1 cellular context compared by ENCODE assay signal in genomic region chr3:169658311-169658931, GRCh38.
TF ChIP-seq lines count a peak whose summit lies in the region.

No MANE protein-coding gene starts in this region.

TF ChIP-seq in H1, 55 proteins besides CTCF, POLR2A, EP300 and RAD21 (continued from another document):
- TF ChIP-seq, protein P1, sequence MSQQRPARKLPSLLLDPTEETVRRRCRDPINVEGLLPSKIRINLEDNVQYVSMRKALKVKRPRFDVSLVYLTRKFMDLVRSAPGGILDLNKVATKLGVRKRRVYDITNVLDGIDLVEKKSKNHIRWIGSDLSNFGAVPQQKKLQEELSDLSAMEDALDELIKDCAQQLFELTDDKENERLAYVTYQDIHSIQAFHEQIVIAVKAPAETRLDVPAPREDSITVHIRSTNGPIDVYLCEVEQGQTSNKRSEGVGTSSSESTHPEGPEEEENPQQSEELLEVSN (IDR thresholded peaks at IDR 0.05): 0 out of 2 replicates have a peak, but pooled peaks have one; percentile 11
- TF ChIP-seq EZH2 (IDR thresholded peaks at IDR 0.05; ENCODE audit: low read depth, low read length, severe bottlenecking) (peak; percentile 70), KDM1A (IDR thresholded peaks at IDR 0.05; ENCODE audit: borderline replicate concordance, low read length) (no peak), RNF2 (IDR thresholded peaks at IDR 0.05; ENCODE audit: borderline replicate concordance, low read depth, low read length, missing control alignments, poor library complexity, severe bottlenecking) (peak; percentile 45), ZNF274 (IDR thresholded peaks at IDR 0.05; ENCODE audit: borderline replicate concordance, extremely low read depth, low read length) (no peak), ATF3 (IDR thresholded peaks at IDR 0.05; ENCODE audit: insufficient read depth, low read depth, low read length) (no peak), POU5F1 (IDR thresholded peaks at IDR 0.05; ENCODE audit: low read depth, low read length) (no peak), GTF2F1 (IDR thresholded peaks at IDR 0.05; ENCODE audit: borderline replicate concordance, low read depth, low read length) (no peak), KDM4A (IDR thresholded peaks at IDR 0.05; ENCODE audit: low read depth, low read length, severe bottlenecking) (peak; percentile 90), ASH2L (IDR thresholded peaks at IDR 0.05; ENCODE audit: low read length) (peak; percentile 45), RBBP5 (IDR thresholded peaks at IDR 0.05; ENCODE audit: borderline replicate concordance, low read depth, low read length) (0 out of 2 replicates have a peak, but pooled peaks have one; percentile 48)
TF ChIP-seq in H1: peak in this region for 7.
